9 cellular contexts compared by ENCODE assay signal in genomic region chr1:232599178-232600041, GRCh38. TPM values are rescaled to one million over a fixed set of nuclear protein-coding genes. Genes with fewer than 3 reads are reported as not detected.
DNase-seq lines count a peak whose midpoint lies in the region; ATAC-seq, FAIRE-seq and TF ChIP-seq lines count a peak whose summit lies in the region.
"Had no signal": no experiment of that assay in that cellular context is flagged by ENCODE, and none has a peak within 500 bp of the region (broad histone marks: within the 10 kb centered on the region; RNA-seq: fewer than 3 reads in every experiment).

No MANE protein-coding gene starts in this region.

- no peaks in the 10 kb centered on the region for H3K9me3 ChIP-seq in pancreas

- FAIRE-seq in RCC 7860 (lab: Jason Lieb, UNC) (peak; percentile 84), pancreas (lab: Jason Lieb, UNC) (no peak)

- peaks cover 0 to 4% (median 0%) of the 10 kb centered on the region in 3 donors for H3K4me1 ChIP-seq in pancreas

- H3K27ac ChIP-seq in pancreas, result peak overlapping the region in 1 of 4 donors; percentile 5

- 57 to 68% methylated on average over 11 of the region's 11 CpGs for WGBS in pancreas, 2 donors

- peak; percentile 62 for ATAC-seq in HG03108 (IDR thresholded peaks at IDR 0.05; ENCODE audit: unreplicated experiment)
- peak in 3 of 4 donors; percentile 43 to 63 (median 47) for ATAC-seq in pancreas

- DNase-seq in NOMO-1 treated with DMSO at 0.1 percent for 48 hours (lab: John Stamatoyannopoulos, UW; ENCODE audit: unreplicated experiment) (peak; percentile 6), NOMO-1 treated with dmso at 0.1 percent for 144 hours (lab: John Stamatoyannopoulos, UW; ENCODE audit: unreplicated experiment) (no peak), RCC 7860 (ENCODE audit: low spot score) (peak; percentile 58), pancreas (no peak), HK-2 (ENCODE audit: unreplicated experiment) (no peak), T-helper 9 cell (no peak), superior temporal gyrus (ENCODE audit: extremely low spot score) (no peak)
- DNase-seq: CD4-positive, CD25-positive, alpha-beta regulatory T cell had no signal

- H3K36me3 ChIP-seq in pancreas, result no peaks in the 10 kb centered on the region

- H3K27me3 ChIP-seq in pancreas, result no peaks in the 10 kb centered on the region

- intact Hi-C loops in pancreas (cut with DNase I), result no loop called here

- no peak overlapping the region for H3K4me3 ChIP-seq in pancreas

- TF ChIP-seq CTCF in pancreas (IDR thresholded peaks at IDR 0.05), result no peak

RNA-seq across cellular contexts. Expression of gene SIPA1L2, which starts 30.5 kb away (rescaled TPM):
- 10 to 100 TPM in 1 of 6 donors, 1 to 10 TPM in 5; 2.6 to 10.9 (median 5.1) TPM for total RNA-seq in pancreas
- 1 to 10 TPM; 2.1 to 4.4 TPM for polyA plus RNA-seq in pancreas
- polyA plus RNA-seq: CD4-positive, CD25-positive, alpha-beta regulatory T cell had no signal

Comparison
In these comparisons a context has a peak if more than half of its experiments do, and no peak if none do; other contexts are left out.
1. DNase-seq: peak in NOMO-1 treated with DMSO at 0.1 percent for 48 hours (single experiment) and RCC 7860 (single experiment); none in NOMO-1 treated with dmso at 0.1 percent for 144 hours (single experiment), pancreas (0 of 6), HK-2 (single experiment), T-helper 9 cell (single experiment) and superior temporal gyrus (single experiment).